18 cellular contexts compared by ENCODE assay signal in genomic region chr2:160321025-160321424, GRCh38.
DNase-seq lines count a peak whose midpoint lies in the region; ATAC-seq, FAIRE-seq and TF ChIP-seq lines count a peak whose summit lies in the region.
"Had no signal": no experiment of that assay in that cellular context is flagged by ENCODE, and none has a peak within 500 bp of the region (broad histone marks: within the 10 kb centered on the region; RNA-seq: fewer than 3 reads in every experiment).

No MANE protein-coding gene starts in this region.

- no peaks in the 10 kb centered on the region for H3K27me3 Mint-ChIP-seq in activated CD4-positive, alpha-beta T cell treated with anti-CD3 and anti-CD28 coated beads for 36 hours
- H3K27me3 Mint-ChIP-seq: CD4-positive, CD25-positive, alpha-beta regulatory T cell; progenitor cell of endocrine pancreas had no signal

- H3K27ac ChIP-seq in foreskin keratinocyte (no peak overlapping the region), small intestine (ENCODE audit: low read depth in 1 of 2, low read length in 1 of 2) (no peak overlapping the region)
- H3K27ac ChIP-seq: SJCRH30 had no signal

- H3K27me3 ChIP-seq in foreskin keratinocyte = no peaks in the 10 kb centered on the region
- no peaks in the 10 kb centered on the region for H3K27me3 ChIP-seq in small intestine (ENCODE audit: control insufficient read depth in 2 of 2, insufficient read depth in 2 of 2, low read length in 2 of 2)
- H3K27me3 ChIP-seq: heart right ventricle, SJCRH30 had no signal

- H3K27ac Mint-ChIP-seq in activated CD4-positive, alpha-beta T cell treated with anti-CD3 and anti-CD28 coated beads for 36 hours = peak overlapping the region; percentile 8
- H3K27ac Mint-ChIP-seq: progenitor cell of endocrine pancreas had no signal

- no peak overlapping the region for H3K4me3 ChIP-seq in small intestine (ENCODE audit: low read depth in 1 of 2, low read length in 2 of 2)
- H3K4me3 ChIP-seq: heart right ventricle, SJCRH30 had no signal

- no peaks in the 10 kb centered on the region for H3K36me3 ChIP-seq in small intestine (ENCODE audit: control insufficient read depth in 2 of 2, insufficient read depth in 2 of 2, low read length in 2 of 2)
- H3K36me3 ChIP-seq: SJCRH30 had no signal

- H3K36me3 Mint-ChIP-seq in activated CD4-positive, alpha-beta T cell treated with anti-CD3 and anti-CD28 coated beads for 36 hours (ENCODE audit: low read depth) = peaks cover 14% of the 10 kb centered on the region

- TF ChIP-seq CTCF in foreskin keratinocyte (conservative IDR thresholded peaks at IDR 0.05) = no peak

- 8 to 65% (median 39%) methylated on average over 1 to 2 of the region's 2 CpGs for WGBS in small intestine, 3 donors

- DNase-seq in activated CD4-positive, alpha-beta T cell treated with anti-CD3 and anti-CD28 coated beads for 36 hours = no peak
- no peak for DNase-seq in activated CD4-positive, alpha-beta T cell treated with anti-CD3 and anti-CD28 coated beads for 1 hour
- DNase-seq in NCI-H226 (peak; percentile 67), foreskin keratinocyte (peak in 1 of 2 donors; percentile 42), small intestine (peak; percentile 64), NOMO-1 treated with dmso at 0.1 percent for 144 hours (lab: John Stamatoyannopoulos, UW; ENCODE audit: unreplicated experiment) (no peak), NCI-H1417 (lab: John Stamatoyannopoulos, UW) (no peak)
- DNase-seq: activated CD4-positive, alpha-beta T cell treated with anti-CD3 and anti-CD28 coated beads, Interleukin-2, amount 50 U/mL, for 1 hour; activated T-cell treated with anti-CD3 and anti-CD28 coated beads, Interleukin-2, amount 50 U/mL, for 4 hours; CD4-positive, CD25-positive, alpha-beta regulatory T cell; erythroblast; heart right ventricle; MV-4-11; SJCRH30; stimulated activated CD4-positive, alpha-beta T cell treated with anti-CD3 and anti-CD28 coated beads, Interleukin-15, amount 100 ng/mL, for 24 hours had no signal

- intact Hi-C loops in activated CD4-positive, alpha-beta T cell treated with anti-CD3 and anti-CD28 coated beads for 36 hours (cut with DNase I, micrococcal nuclease) = loop anchor here (5.0 to 10.0 kb wide), 4 partner anchors 86 to 754 kb away; no protein-coding TSS in a partner anchor

- H3K9me3 Mint-ChIP-seq in activated CD4-positive, alpha-beta T cell treated with anti-CD3 and anti-CD28 coated beads for 36 hours (ENCODE audit: low read depth) = no peaks in the 10 kb centered on the region
- H3K9me3 Mint-ChIP-seq: activated T-cell treated with anti-CD3 and anti-CD28 coated beads, Interleukin-2, amount 50 U/mL, for 4 hours; CD4-positive, CD25-positive, alpha-beta regulatory T cell had no signal

- no peak for ATAC-seq in activated CD4-positive, alpha-beta T cell treated with anti-CD3 and anti-CD28 coated beads for 36 hours
- ATAC-seq in foreskin keratinocyte = peak; percentile 65
- ATAC-seq in HG02571 (IDR thresholded peaks at IDR 0.05; ENCODE audit: unreplicated experiment) = no peak

- POLR2A ChIA-PET in activated CD4-positive, alpha-beta T cell treated with anti-CD3 and anti-CD28 coated beads for 36 hours (lab: Charles Lee) = no interaction called here

- no peaks in the 10 kb centered on the region for H3K9me3 ChIP-seq in small intestine (ENCODE audit: control insufficient read depth, low read depth)
- H3K9me3 ChIP-seq: heart right ventricle, SJCRH30 had no signal

- no peak for FAIRE-seq in small intestine (lab: Jason Lieb, UNC)
- FAIRE-seq: G401.6 had no signal

- CTCF ChIA-PET in activated CD4-positive, alpha-beta T cell treated with anti-CD3 and anti-CD28 coated beads for 36 hours (lab: Charles Lee) = interaction anchor here (0.7 to 1.7 kb wide), 6 partner anchors 15 to 66 kb away, joined by 3 to 5 read pairs (median 3); no protein-coding TSS in a partner anchor

- H3K4me1 ChIP-seq in foreskin keratinocyte = peaks cover 24% of the 10 kb centered on the region
- H3K4me1 ChIP-seq in small intestine (ENCODE audit: control insufficient read depth in 2 of 2, insufficient read depth in 1 of 2, low read depth in 1 of 2, low read length in 1 of 2) = peaks cover 0 to 15% of the 10 kb centered on the region in 2 donors
- H3K4me1 ChIP-seq: SJCRH30 had no signal

- no peak overlapping the region for H3K4me3 Mint-ChIP-seq in activated CD4-positive, alpha-beta T cell treated with anti-CD3 and anti-CD28 coated beads for 36 hours
- H3K4me3 Mint-ChIP-seq: activated T-cell treated with anti-CD3 and anti-CD28 coated beads, Interleukin-2, amount 50 U/mL, for 4 hours; CD4-positive, CD25-positive, alpha-beta regulatory T cell had no signal

- peaks cover 84% of the 10 kb centered on the region for H3K4me1 Mint-ChIP-seq in activated CD4-positive, alpha-beta T cell treated with anti-CD3 and anti-CD28 coated beads for 36 hours

Comparison
In these comparisons a context has a peak if more than half of its experiments do, and no peak if none do; other contexts are left out.
1. DNase-seq: peak in NCI-H226 (single experiment) and small intestine (single experiment); none in activated CD4-positive, alpha-beta T cell treated with anti-CD3 and anti-CD28 coated beads for 36 hours (single experiment), activated CD4-positive, alpha-beta T cell treated with anti-CD3 and anti-CD28 coated beads for 1 hour (single experiment), NOMO-1 treated with dmso at 0.1 percent for 144 hours (single experiment) and NCI-H1417 (0 of 3).